Comparison of ENCODE assay signal across 2 cellular contexts in genomic region chr7:101505510-101505909, GRCh38.
TF ChIP-seq lines count a peak whose summit lies in the region.

No MANE protein-coding gene starts in this region.

TF ChIP-seq in HEK293, 187 proteins besides CTCF, POLR2A, EP300 and RAD21:
- TF ChIP-seq ZNF10 (tag by site-specific recombination; IDR thresholded peaks at IDR 0.05): peak; percentile 65; the same call in 1 of the 2 replicates
TF ChIP-seq in HEK293: peak in this region for 1; not testable (repeated sequence) for 186.

TF ChIP-seq in K562, 482 proteins besides CTCF, POLR2A, EP300 and RAD21:
- TF ChIP-seq ZNF134 (CRISPR knock-in tag; conservative IDR thresholded peaks at IDR 0.05): peak; percentile 63; the same call in 1 of the 2 replicates
TF ChIP-seq in K562: peak in this region for 1; not testable (repeated sequence) for 481.
